36 cellular contexts compared by ENCODE assay signal in genomic region chr3:173058229-173058628, GRCh38.
A peak's percentile ranks its signal among the peaks of the same experiment; 100 is the strongest.
DNase-seq lines count a peak whose midpoint lies in the region; ATAC-seq, FAIRE-seq and TF ChIP-seq lines count a peak whose summit lies in the region.
"Had no signal": no experiment of that assay in that cellular context is flagged by ENCODE, and none has a peak within 500 bp of the region (broad histone marks: within the 10 kb centered on the region; RNA-seq: fewer than 3 reads in every experiment).

No MANE protein-coding gene starts in this region.

- no peak overlapping the region for H3K4ac ChIP-seq in IMR-90 (ENCODE audit: low read depth, low read length)

- H3K4me2 ChIP-seq in IMR-90 (ENCODE audit: low read depth, low read length) (no peak overlapping the region), K562 (ENCODE audit: insufficient read depth, low read length) (no peak overlapping the region), endothelial cell of umbilical vein (ENCODE audit: insufficient read depth, low read length) (no peak overlapping the region)
- H3K4me2 ChIP-seq: A549; BLaER1; BLaER1 treated with 17β-estradiol and CSF1 and Interleukin-3, amounts not matched to agents 10 nM and 100 nM had no signal

- H2BK120ac ChIP-seq in IMR-90 (ENCODE audit: low read depth, low read length) = no peak overlapping the region

- no peak overlapping the region for H3K27ac Mint-ChIP-seq in nephron progenitor cell
- H3K27ac Mint-ChIP-seq: B cell; CD14-positive monocyte; CD4-positive, alpha-beta memory T cell; CD4-positive, alpha-beta T cell; CD4-positive, CD25-positive, alpha-beta regulatory T cell; CD8-positive, alpha-beta memory T cell; CD8-positive, alpha-beta T cell had no signal

- in situ Hi-C loops in IMR-90 (cut with MboI; ENCODE audit: low sequenced_read_pairs) (no loop called here), K562 (cut with MboI) (no loop called here)

- H3K36me3 ChIP-seq in IMR-90 (ENCODE audit: control insufficient read depth, insufficient read depth, low read length) = no peaks in the 10 kb centered on the region
- no peaks in the 10 kb centered on the region for H3K36me3 ChIP-seq in K562 (ENCODE audit: control insufficient read depth, insufficient read depth, low read length)
- no peaks in the 10 kb centered on the region for H3K36me3 ChIP-seq in endothelial cell of umbilical vein (ENCODE audit: control insufficient read depth in 2 of 2, extremely low read depth in 1 of 2, insufficient read depth in 2 of 2, low read length in 2 of 2)
- no peaks in the 10 kb centered on the region for H3K36me3 ChIP-seq in esophagus squamous epithelium
- no peaks in the 10 kb centered on the region for H3K36me3 ChIP-seq in right lobe of liver
- H3K36me3 ChIP-seq: BE2C; BLaER1; BLaER1 treated with 17β-estradiol and CSF1 and Interleukin-3, amounts not matched to agents 10 nM and 100 nM had no signal

- H3K4me1 ChIP-seq in IMR-90 (ENCODE audit: control insufficient read depth, insufficient read depth, low read length) (no peaks in the 10 kb centered on the region), K562 (replicated peaks in 1 of 2; ENCODE audit: control insufficient read depth in 2 of 2, insufficient read depth in 2 of 2, low read length in 2 of 2) (no peaks in the 10 kb centered on the region), endothelial cell of umbilical vein (ENCODE audit: control insufficient read depth, extremely low read depth, insufficient read depth, low read length) (no peaks in the 10 kb centered on the region), esophagus squamous epithelium (no peaks in the 10 kb centered on the region), right lobe of liver (no peaks in the 10 kb centered on the region)
- H3K4me1 ChIP-seq: A549, BE2C, Caco-2 had no signal

- no peak for TF ChIP-seq EP300 in K562 (IDR thresholded peaks at IDR 0.05; ENCODE audit: low read length)

- no peaks in the 10 kb centered on the region for H3K9me3 ChIP-seq in IMR-90 (ENCODE audit: control insufficient read depth, insufficient read depth, low read length)
- no peaks in the 10 kb centered on the region for H3K9me3 ChIP-seq in K562 (replicated peaks; ENCODE audit: control insufficient read depth, insufficient read depth, low read depth, low read length)
- H3K9me3 ChIP-seq in endothelial cell of umbilical vein (replicated peaks; ENCODE audit: control insufficient read depth, insufficient read depth, low read length) = no peaks in the 10 kb centered on the region
- no peaks in the 10 kb centered on the region for H3K9me3 ChIP-seq in esophagus squamous epithelium
- no peaks in the 10 kb centered on the region for H3K9me3 ChIP-seq in right lobe of liver
- H3K9me3 ChIP-seq: A549; BE2C; BLaER1; BLaER1 treated with 17β-estradiol and CSF1 and Interleukin-3, amounts not matched to agents 10 nM and 100 nM; Caco-2 had no signal

- H3K18ac ChIP-seq in IMR-90 (ENCODE audit: low read depth, low read length) = no peak overlapping the region

- TF ChIP-seq POLR2A in IMR-90 (IDR thresholded peaks at IDR 0.05; ENCODE audit: low read depth, low read length) = no peak
- TF ChIP-seq POLR2A in K562 (conservative IDR thresholded peaks at IDR 0.05) = no peak
- TF ChIP-seq POLR2A in endothelial cell of umbilical vein (IDR thresholded peaks at IDR 0.05; ENCODE audit: low read depth, low read length) = no peak
- TF ChIP-seq POLR2A in esophagus squamous epithelium (IDR thresholded peaks at IDR 0.05) = no peak
- no peak for TF ChIP-seq POLR2A in right lobe of liver (IDR thresholded peaks at IDR 0.05)

- H4K8ac ChIP-seq in IMR-90 (ENCODE audit: low read depth in 2 of 2, low read length in 2 of 2) = no peak overlapping the region

- CTCF ChIA-PET in IMR-90 (lab: Yijun Ruan, JAX) (no interaction called here), K562 (lab: Yijun Ruan, JAX; ENCODE audit: low intra/inter-chr PET ratio) (no interaction called here), endothelial cell of umbilical vein (lab: Charles Lee) (interaction anchor here (1.0 to 1.3 kb wide), 2 partner anchors 8 to 9 kb away, joined by 3 read pairs; no protein-coding TSS in a partner anchor)

- DNase-seq in IMR-90 (no peak), K562 (ENCODE audit: extremely low read depth in 1 of 4, low spot score in 3 of 4) (no peak), endothelial cell of umbilical vein (ENCODE audit: low read depth, low spot score) (no peak), nephron progenitor cell (no peak), esophagus squamous epithelium (lab: John Stamatoyannopoulos, UW) (no peak), right lobe of liver (no peak)
- DNase-seq in stimulated activated CD4-positive, alpha-beta T cell treated with anti-CD3 and anti-CD28 coated beads, Interleukin-4, amount 100 ng/mL, for 4 hours = no peak
- DNase-seq: 8988T; ACHN; AML-193; BE2C; C1 segment of cervical spinal cord; Caco-2; Calu3; CD4-positive, alpha-beta memory T cell; CD4-positive, alpha-beta T cell; CD4-positive, CD25-positive, alpha-beta regulatory T cell; CD8-positive, alpha-beta memory T cell; CD8-positive, alpha-beta T cell; COR-L47; DMS 273 treated with DMSO at 0.1 percent for 48 hours; DMS153; DMS53; DMS79; DMS79 treated with DMSO at 0.1 percent for 48 hours; DND-41; EL had no signal

- H3K14ac ChIP-seq in IMR-90 (replicated peaks; ENCODE audit: low read depth, low read length) = no peak overlapping the region

- no peak overlapping the region for H2AK9ac ChIP-seq in IMR-90 (replicated peaks; ENCODE audit: low read depth, low read length, poor library complexity)

- no peak overlapping the region for H3K56ac ChIP-seq in IMR-90 (ENCODE audit: extremely low read depth, insufficient read depth, low read length)

- H3K79me2 ChIP-seq in K562 (ENCODE audit: control insufficient read depth, insufficient read depth, low read length) = no peaks in the 10 kb centered on the region
- no peaks in the 10 kb centered on the region for H3K79me2 ChIP-seq in endothelial cell of umbilical vein (ENCODE audit: control insufficient read depth, insufficient read depth, low read length)

- POLR2A ChIA-PET in IMR-90 (lab: Charles Lee; ENCODE audit: unreplicated experiment) = no interaction called here
- POLR2A ChIA-PET in K562 (lab: Yijun Ruan, JAX) = no interaction called here
- POLR2A ChIA-PET in endothelial cell of umbilical vein (lab: Charles Lee) = no interaction called here

- no peaks in the 10 kb centered on the region for H3K79me1 ChIP-seq in IMR-90 (ENCODE audit: low read depth in 1 of 2, low read length in 2 of 2)

- H4K91ac ChIP-seq in IMR-90 (ENCODE audit: insufficient read depth, low read depth, low read length) = no peak overlapping the region

- no peak overlapping the region for H4K5ac ChIP-seq in IMR-90 (ENCODE audit: low read depth, low read length)

- ATAC-seq in IMR-90 (ENCODE audit: low read depth) (no peak), K562 (no peak), right lobe of liver (no peak)
- ATAC-seq: A549; CD8-positive, alpha-beta T cell had no signal

- TF ChIP-seq CTCF in IMR-90 (conservative IDR thresholded peaks at IDR 0.05; ENCODE audit: low read depth, low read length) = no peak
- no peak for TF ChIP-seq CTCF in K562 (IDR thresholded peaks at IDR 0.05 in 2 of 3, conservative IDR thresholded peaks at IDR 0.05 in 1 of 3; ENCODE audit: insufficient read depth in 2 of 3, low read depth in 1 of 3, low read length in 3 of 3)
- TF ChIP-seq CTCF in endothelial cell of umbilical vein (IDR thresholded peaks at IDR 0.05; ENCODE audit: extremely low read depth in 1 of 2, insufficient read depth in 1 of 2, low read depth in 1 of 2, low read length in 2 of 2) = no peak
- TF ChIP-seq CTCF in nephron progenitor cell (IDR thresholded peaks at IDR 0.05) = no peak
- TF ChIP-seq CTCF in esophagus squamous epithelium (IDR thresholded peaks at IDR 0.05) = no peak
- TF ChIP-seq CTCF in right lobe of liver (IDR thresholded peaks at IDR 0.05) = no peak

- H2AFZ ChIP-seq in IMR-90 (replicated peaks; ENCODE audit: low read length, poor library complexity) = no peak overlapping the region
- H2AFZ ChIP-seq in K562 (ENCODE audit: low read depth, low read length) = no peak overlapping the region
- no peak overlapping the region for H2AFZ ChIP-seq in endothelial cell of umbilical vein (ENCODE audit: low read depth, low read length)

- intact Hi-C loops in IMR-90 (cut with micrococcal nuclease) = no loop called here
- intact Hi-C loops in K562 (cut with micrococcal nuclease) = no loop called here
- intact Hi-C loops in endothelial cell of umbilical vein (cut with micrococcal nuclease) = no loop called here
- intact Hi-C loops in esophagus squamous epithelium (cut with DNase I) = no loop called here
- intact Hi-C loops in right lobe of liver (cut with DNase I) = no loop called here

- no peak overlapping the region for H2BK15ac ChIP-seq in IMR-90 (ENCODE audit: low read depth, low read length)

- no peaks in the 10 kb centered on the region for H3K4me1 Mint-ChIP-seq in nephron progenitor cell
- H3K4me1 Mint-ChIP-seq: CD14-positive monocyte; CD4-positive, CD25-positive, alpha-beta regulatory T cell; CD8-positive, alpha-beta memory T cell had no signal

- H3K27ac ChIP-seq in IMR-90 (ENCODE audit: insufficient read depth, low read length) (no peak overlapping the region), K562 (ENCODE audit: extremely low read depth, low read depth, low read length) (no peak overlapping the region), endothelial cell of umbilical vein (ENCODE audit: insufficient read depth, low read depth, low read length) (no peak overlapping the region), esophagus squamous epithelium (no peak overlapping the region), right lobe of liver (no peak overlapping the region)
- H3K27ac ChIP-seq: 22Rv1; A549; BLaER1; BLaER1 treated with 17β-estradiol and CSF1 and Interleukin-3, amounts not matched to agents 10 nM and 100 nM; C4-2B had no signal

- peak; percentile 59 for FAIRE-seq in A204.1 (lab: Jason Lieb, UNC)
- no peak for FAIRE-seq in K562 (lab: Jason Lieb, UNC)
- FAIRE-seq in endothelial cell of umbilical vein (lab: Jason Lieb, UNC) = peak; percentile 18
- FAIRE-seq: A549, D721Med had no signal

- WGBS in IMR-90 (ENCODE audit: extremely low coverage in 2 of 2, insufficient read length in 1 of 2), 2 experiments = no CpG with 5 or more reads among the region's 2 CpGs
- 7% methylated on average over 2 of the region's 2 CpGs for WGBS in K562 (ENCODE audit: insufficient coverage, low coverage, missing lambda C conversion rate)
- 76 to 82% methylated on average over 2 of the region's 2 CpGs for WGBS in esophagus squamous epithelium, 2 donors
- 49% methylated on average over 2 of the region's 2 CpGs for WGBS in right lobe of liver (ENCODE audit: insufficient coverage, low coverage, low lambda C conversion rate, missing lambda C conversion rate)

- no peaks in the 10 kb centered on the region for H3K36me3 Mint-ChIP-seq in nephron progenitor cell (ENCODE audit: low read depth)
- H3K36me3 Mint-ChIP-seq: CD14-positive monocyte; CD4-positive, alpha-beta memory T cell; CD4-positive, CD25-positive, alpha-beta regulatory T cell; CD8-positive, alpha-beta memory T cell; CD8-positive, alpha-beta T cell had no signal

- no peak overlapping the region for H2BK20ac ChIP-seq in IMR-90 (ENCODE audit: low read depth, low read length)

- no peaks in the 10 kb centered on the region for H3K27me3 Mint-ChIP-seq in nephron progenitor cell (ENCODE audit: low read depth, poor library complexity)
- H3K27me3 Mint-ChIP-seq: B cell; CD4-positive, alpha-beta T cell; CD4-positive, CD25-positive, alpha-beta regulatory T cell; CD8-positive, alpha-beta memory T cell had no signal

- H3K4me3 Mint-ChIP-seq in nephron progenitor cell = no peak overlapping the region
- H3K4me3 Mint-ChIP-seq: B cell; CD14-positive monocyte; CD4-positive, alpha-beta memory T cell; CD4-positive, alpha-beta T cell; CD4-positive, CD25-positive, alpha-beta regulatory T cell; CD8-positive, alpha-beta memory T cell; CD8-positive, alpha-beta T cell had no signal

- dilution Hi-C loops in IMR-90 (cut with HindIII; ENCODE audit: low sequenced_read_pairs, unreplicated experiment) = no loop called here
- dilution Hi-C loops in endothelial cell of umbilical vein (cut with MboI; ENCODE audit: extremely low pct_ligation_motif_present, low sequenced_read_pairs) = no loop called here

- H3K9me3 Mint-ChIP-seq in nephron progenitor cell = no peaks in the 10 kb centered on the region
- H3K9me3 Mint-ChIP-seq: CD4-positive, alpha-beta T cell; CD8-positive, alpha-beta T cell had no signal

- H3K4me3 ChIP-seq in IMR-90 (ENCODE audit: insufficient read depth, low read depth, low read length) = no peak overlapping the region
- H3K4me3 ChIP-seq in K562 = no peak overlapping the region
- no peak overlapping the region for H3K4me3 ChIP-seq in endothelial cell of umbilical vein (replicated peaks in 1 of 3; ENCODE audit: insufficient read depth in 1 of 3, low read depth in 1 of 3, low read length in 3 of 3)
- H3K4me3 ChIP-seq in esophagus squamous epithelium = no peak overlapping the region
- H3K4me3 ChIP-seq in right lobe of liver = no peak overlapping the region
- H3K4me3 ChIP-seq: A549; BLaER1; BLaER1 treated with 17β-estradiol and CSF1 and Interleukin-3, amounts not matched to agents 10 nM and 100 nM had no signal

- H2AK5ac ChIP-seq in IMR-90 (ENCODE audit: low read depth, low read length) = no peak overlapping the region

- no peak overlapping the region for H2BK5ac ChIP-seq in IMR-90 (ENCODE audit: low read depth, low read length, poor library complexity, severe bottlenecking)

- H3K27me3 ChIP-seq in IMR-90 (ENCODE audit: control insufficient read depth, insufficient read depth, low read length) (no peaks in the 10 kb centered on the region), K562 (ENCODE audit: control insufficient read depth in 2 of 2, insufficient read depth in 2 of 2, low read length in 2 of 2) (no peaks in the 10 kb centered on the region), endothelial cell of umbilical vein (ENCODE audit: control insufficient read depth in 2 of 2, insufficient read depth in 2 of 2, low read length in 2 of 2) (no peaks in the 10 kb centered on the region), esophagus squamous epithelium (no peaks in the 10 kb centered on the region), right lobe of liver (no peaks in the 10 kb centered on the region)
- H3K27me3 ChIP-seq: BE2C; BLaER1; BLaER1 treated with 17β-estradiol and CSF1 and Interleukin-3, amounts not matched to agents 10 nM and 100 nM had no signal

- TF ChIP-seq RAD21 in IMR-90 (IDR thresholded peaks at IDR 0.05; ENCODE audit: low read length) (no peak), K562 (CRISPR knock-in tag; conservative IDR thresholded peaks at IDR 0.05 in 1 of 2, IDR thresholded peaks at IDR 0.05 in 1 of 2) (no peak)

- H3K9ac ChIP-seq in IMR-90 (ENCODE audit: low read depth, low read length) (no peak overlapping the region), K562 (ENCODE audit: insufficient read depth in 1 of 2, low read depth in 2 of 2, low read length in 2 of 2) (no peak overlapping the region), endothelial cell of umbilical vein (replicated peaks; ENCODE audit: extremely low read depth, insufficient read depth, low read length) (no peak overlapping the region)
- H3K9ac ChIP-seq: BLaER1; BLaER1 treated with 17β-estradiol and CSF1 and Interleukin-3, amounts not matched to agents 10 nM and 100 nM had no signal

- H4K20me1 ChIP-seq in IMR-90 (ENCODE audit: insufficient read depth, low read length) = no peaks in the 10 kb centered on the region
- H4K20me1 ChIP-seq in K562 (replicated peaks; ENCODE audit: control insufficient read depth, insufficient read depth, low read length) = no peaks in the 10 kb centered on the region
- H4K20me1 ChIP-seq in endothelial cell of umbilical vein (replicated peaks; ENCODE audit: control insufficient read depth, extremely low read depth, insufficient read depth, low read length) = no peaks in the 10 kb centered on the region
- H4K20me1 ChIP-seq: BLaER1; BLaER1 treated with 17β-estradiol and CSF1 and Interleukin-3, amounts not matched to agents 10 nM and 100 nM had no signal

- no peak overlapping the region for H3K23ac ChIP-seq in IMR-90 (ENCODE audit: low read depth, low read length)

- BruUV-seq in IMR-90 (replicated peaks; lab: Mats Ljungman, UMichigan) (no TSS peak), K562 (replicated peaks; lab: Mats Ljungman, UMichigan) (no TSS peak), endothelial cell of umbilical vein (replicated peaks; lab: Mats Ljungman, UMichigan) (no TSS peak)

- H3K9me1 ChIP-seq in IMR-90 (ENCODE audit: insufficient read depth, low read length) = no peaks in the 10 kb centered on the region
- H3K9me1 ChIP-seq in K562 (ENCODE audit: control insufficient read depth, insufficient read depth, low read length) = no peaks in the 10 kb centered on the region
- no peaks in the 10 kb centered on the region for H3K9me1 ChIP-seq in endothelial cell of umbilical vein (replicated peaks; ENCODE audit: control insufficient read depth, extremely low read depth, insufficient read depth, low read length)
